In genomic region chr5:112161392-112161748, GRCh38 we compare ENCODE assay signal across 8 cellular contexts.
DNase-seq lines count a peak whose midpoint lies in the region; ATAC-seq, FAIRE-seq and TF ChIP-seq lines count a peak whose summit lies in the region.

No MANE protein-coding gene starts in this region.

- H3K9me3 ChIP-seq in A673 (ENCODE audit: low read depth, low read length, poor library complexity, severe bottlenecking) (no peaks in the 10 kb centered on the region), mucosa of rectum (ENCODE audit: control insufficient read depth in 2 of 2, low read length in 2 of 2) (no peaks in the 10 kb centered on the region)

- BruUV-seq in A673 (replicated peaks; lab: Mats Ljungman, UMichigan): no TSS peak

- DNase-seq in A673 (ENCODE audit: low spot score) (no peak), HT-29 (ENCODE audit: low spot score) (peak; percentile 25), bronchial epithelial cell (ENCODE audit: low read depth) (no peak), hypothalamus (lab: John Stamatoyannopoulos, UW) (no peak), T-helper 9 cell (no peak)

- no peak for ATAC-seq in HG02970 (IDR thresholded peaks at IDR 0.05; ENCODE audit: low FRiP score, unreplicated experiment)
- no peak for ATAC-seq in HG03135 (IDR thresholded peaks at IDR 0.05; ENCODE audit: unreplicated experiment)

- H3K36me3 ChIP-seq in A673 (ENCODE audit: insufficient read depth, low read length, poor library complexity, severe bottlenecking) (peaks cover 40% of the 10 kb centered on the region), bronchial epithelial cell (ENCODE audit: control insufficient read depth, insufficient read depth, low read length) (peaks cover 5% of the 10 kb centered on the region), mucosa of rectum (ENCODE audit: control insufficient read depth in 2 of 2, insufficient read depth in 2 of 2, low read length in 2 of 2) (peaks cover 33 to 36% of the 10 kb centered on the region in 2 donors)

- H3K9ac ChIP-seq in mucosa of rectum (ENCODE audit: low read depth in 1 of 2, low read length in 2 of 2): peak overlapping the region; percentile 89 to 93

- peak overlapping the region; percentile 81 for H3K27ac ChIP-seq in A673 (ENCODE audit: low read depth, low read length, poor library complexity, severe bottlenecking)
- peak overlapping the region; percentile 76 to 81 for H3K27ac ChIP-seq in mucosa of rectum (ENCODE audit: low read depth in 2 of 2, low read length in 2 of 2)

- intact Hi-C loops in A673 (cut with micrococcal nuclease; ENCODE audit: unreplicated experiment): no loop called here

- H3K4me3 ChIP-seq in A673 (ENCODE audit: low read depth, low read length, poor library complexity, severe bottlenecking) (peak overlapping the region; percentile 67), bronchial epithelial cell (ENCODE audit: low read depth, low read length) (peak overlapping the region; percentile 94), mucosa of rectum (ENCODE audit: low read length in 2 of 2) (peak overlapping the region; percentile 94 to 100)

- POLR2A ChIA-PET in A673 (lab: Charles Lee; ENCODE audit: low non-redundant PET): interaction anchor here (0.5 to 0.6 kb wide), 3 partner anchors 163 to 1808 kb away, joined by 3 to 6 read pairs (median 4); no protein-coding TSS in a partner anchor

- peaks cover 6% of the 10 kb centered on the region for H3K4me1 ChIP-seq in A673 (ENCODE audit: insufficient read depth, low read length, poor library complexity, severe bottlenecking)
- H3K4me1 ChIP-seq in mucosa of rectum (ENCODE audit: control insufficient read depth in 2 of 2, insufficient read depth in 2 of 2, low read length in 2 of 2): peaks cover 5 to 11% of the 10 kb centered on the region in 2 donors

- CTCF ChIA-PET in A673 (lab: Charles Lee): interaction anchor here (0.6 kb wide), 1 partner anchor 17 kb away, joined by 3 read pairs; no protein-coding TSS in a partner anchor

- no peaks in the 10 kb centered on the region for H3K27me3 ChIP-seq in A673 (replicated peaks; ENCODE audit: insufficient read depth, low read depth, low read length, poor library complexity)
- no peaks in the 10 kb centered on the region for H3K27me3 ChIP-seq in bronchial epithelial cell (ENCODE audit: control insufficient read depth, insufficient read depth, low read length)
- no peaks in the 10 kb centered on the region for H3K27me3 ChIP-seq in mucosa of rectum (ENCODE audit: control insufficient read depth in 2 of 2, insufficient read depth in 2 of 2, low read length in 2 of 2)

- no peak for FAIRE-seq in bronchial epithelial cell (lab: Jason Lieb, UNC)

- TF ChIP-seq CTCF in A673 (conservative IDR thresholded peaks at IDR 0.05; ENCODE audit: low read depth, low read length): no peak
- TF ChIP-seq CTCF in bronchial epithelial cell (IDR thresholded peaks at IDR 0.05; ENCODE audit: insufficient read depth, low read length, severe bottlenecking): no peak
